Comparison of ENCODE assay signal across 1 cellular context in the genomic region with DNA sequence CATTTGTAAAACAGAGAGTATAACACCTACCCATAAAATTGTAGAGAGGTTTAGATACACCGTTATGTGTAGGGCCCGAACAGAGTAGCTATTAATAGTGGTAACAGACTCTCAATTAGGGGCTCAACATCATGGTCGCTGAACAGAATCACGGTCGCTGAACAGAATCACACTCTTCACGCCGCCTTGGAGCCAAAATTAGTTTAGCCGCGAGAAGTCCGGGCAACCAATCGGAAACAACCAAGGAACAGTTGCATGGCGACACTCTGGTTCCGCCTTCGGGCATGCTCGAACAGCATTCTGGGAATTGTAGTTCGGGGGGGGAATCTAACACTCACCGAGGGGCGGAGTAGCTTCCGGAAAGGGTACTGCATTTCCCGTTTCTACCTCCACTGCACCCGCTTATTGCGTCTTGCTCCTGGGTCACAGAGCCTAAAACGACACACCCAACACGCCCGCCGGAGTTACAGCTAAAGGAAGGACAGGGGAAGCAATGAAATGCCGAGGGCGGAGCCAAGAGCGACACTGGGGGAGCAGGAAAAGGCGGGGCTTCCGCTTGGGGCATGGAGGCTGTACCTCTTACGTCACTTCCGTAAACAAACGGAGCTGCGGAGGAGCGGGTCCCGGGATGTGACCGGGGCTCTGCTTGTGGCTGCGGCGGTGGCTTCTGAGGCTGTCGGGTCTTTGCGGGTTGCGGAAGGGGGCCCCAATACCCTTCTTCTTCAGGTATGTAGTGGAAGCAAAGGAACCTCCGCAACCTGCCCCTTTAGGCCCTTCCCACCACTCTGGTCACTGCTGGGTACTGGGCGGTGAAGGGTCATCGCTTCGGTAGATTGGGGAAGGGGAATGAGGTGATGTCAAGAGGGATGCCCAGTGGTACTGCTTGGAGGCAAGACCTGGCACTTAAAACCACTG.
A peak's percentile ranks its signal among the peaks of the same experiment; 100 is the strongest.
TF ChIP-seq lines count a peak whose summit lies in the region.

A gene (plus strand): TSS at position 593 of the 915 bp plus-strand sequence. CDS start 2,352 bp downstream, outside the sequence.

TF ChIP-seq in K562, 482 proteins besides CTCF, POLR2A, EP300 and RAD21 (continued from another document and continues in another):
- TF ChIP-seq, protein P1, sequence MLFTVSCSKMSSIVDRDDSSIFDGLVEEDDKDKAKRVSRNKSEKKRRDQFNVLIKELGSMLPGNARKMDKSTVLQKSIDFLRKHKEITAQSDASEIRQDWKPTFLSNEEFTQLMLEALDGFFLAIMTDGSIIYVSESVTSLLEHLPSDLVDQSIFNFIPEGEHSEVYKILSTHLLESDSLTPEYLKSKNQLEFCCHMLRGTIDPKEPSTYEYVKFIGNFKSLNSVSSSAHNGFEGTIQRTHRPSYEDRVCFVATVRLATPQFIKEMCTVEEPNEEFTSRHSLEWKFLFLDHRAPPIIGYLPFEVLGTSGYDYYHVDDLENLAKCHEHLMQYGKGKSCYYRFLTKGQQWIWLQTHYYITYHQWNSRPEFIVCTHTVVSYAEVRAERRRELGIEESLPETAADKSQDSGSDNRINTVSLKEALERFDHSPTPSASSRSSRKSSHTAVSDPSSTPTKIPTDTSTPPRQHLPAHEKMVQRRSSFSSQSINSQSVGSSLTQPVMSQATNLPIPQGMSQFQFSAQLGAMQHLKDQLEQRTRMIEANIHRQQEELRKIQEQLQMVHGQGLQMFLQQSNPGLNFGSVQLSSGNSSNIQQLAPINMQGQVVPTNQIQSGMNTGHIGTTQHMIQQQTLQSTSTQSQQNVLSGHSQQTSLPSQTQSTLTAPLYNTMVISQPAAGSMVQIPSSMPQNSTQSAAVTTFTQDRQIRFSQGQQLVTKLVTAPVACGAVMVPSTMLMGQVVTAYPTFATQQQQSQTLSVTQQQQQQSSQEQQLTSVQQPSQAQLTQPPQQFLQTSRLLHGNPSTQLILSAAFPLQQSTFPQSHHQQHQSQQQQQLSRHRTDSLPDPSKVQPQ (CRISPR knock-in tag; IDR thresholded peaks at IDR 0.05; ENCODE audit: borderline replicate concordance), result no peak
- no peak for TF ChIP-seq ZNF384 (IDR thresholded peaks at IDR 0.05; ENCODE audit: low read depth, low read length)
- peak; percentile 69 for TF ChIP-seq C11orf30 (IDR thresholded peaks at IDR 0.05; ENCODE audit: low read depth)
- TF ChIP-seq SMAD4 (CRISPR knock-in tag; conservative IDR thresholded peaks at IDR 0.05), result no peak
- no peak; the same call in 1 of the 2 replicates for TF ChIP-seq POLR2H (tag; IDR thresholded peaks at IDR 0.05; ENCODE audit: low read depth)
- TF ChIP-seq, protein P2, sequence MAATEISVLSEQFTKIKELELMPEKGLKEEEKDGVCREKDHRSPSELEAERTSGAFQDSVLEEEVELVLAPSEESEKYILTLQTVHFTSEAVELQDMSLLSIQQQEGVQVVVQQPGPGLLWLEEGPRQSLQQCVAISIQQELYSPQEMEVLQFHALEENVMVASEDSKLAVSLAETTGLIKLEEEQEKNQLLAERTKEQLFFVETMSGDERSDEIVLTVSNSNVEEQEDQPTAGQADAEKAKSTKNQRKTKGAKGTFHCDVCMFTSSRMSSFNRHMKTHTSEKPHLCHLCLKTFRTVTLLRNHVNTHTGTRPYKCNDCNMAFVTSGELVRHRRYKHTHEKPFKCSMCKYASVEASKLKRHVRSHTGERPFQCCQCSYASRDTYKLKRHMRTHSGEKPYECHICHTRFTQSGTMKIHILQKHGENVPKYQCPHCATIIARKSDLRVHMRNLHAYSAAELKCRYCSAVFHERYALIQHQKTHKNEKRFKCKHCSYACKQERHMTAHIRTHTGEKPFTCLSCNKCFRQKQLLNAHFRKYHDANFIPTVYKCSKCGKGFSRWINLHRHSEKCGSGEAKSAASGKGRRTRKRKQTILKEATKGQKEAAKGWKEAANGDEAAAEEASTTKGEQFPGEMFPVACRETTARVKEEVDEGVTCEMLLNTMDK (IDR thresholded peaks at IDR 0.05; ENCODE audit: borderline replicate concordance, insufficient read depth, low read depth, low read length, poor library complexity, severe bottlenecking), result no peak
- TF ChIP-seq ETV1 (tag; conservative IDR thresholded peaks at IDR 0.05; ENCODE audit: low read depth), result peak; percentile 89
- TF ChIP-seq, protein P3, sequence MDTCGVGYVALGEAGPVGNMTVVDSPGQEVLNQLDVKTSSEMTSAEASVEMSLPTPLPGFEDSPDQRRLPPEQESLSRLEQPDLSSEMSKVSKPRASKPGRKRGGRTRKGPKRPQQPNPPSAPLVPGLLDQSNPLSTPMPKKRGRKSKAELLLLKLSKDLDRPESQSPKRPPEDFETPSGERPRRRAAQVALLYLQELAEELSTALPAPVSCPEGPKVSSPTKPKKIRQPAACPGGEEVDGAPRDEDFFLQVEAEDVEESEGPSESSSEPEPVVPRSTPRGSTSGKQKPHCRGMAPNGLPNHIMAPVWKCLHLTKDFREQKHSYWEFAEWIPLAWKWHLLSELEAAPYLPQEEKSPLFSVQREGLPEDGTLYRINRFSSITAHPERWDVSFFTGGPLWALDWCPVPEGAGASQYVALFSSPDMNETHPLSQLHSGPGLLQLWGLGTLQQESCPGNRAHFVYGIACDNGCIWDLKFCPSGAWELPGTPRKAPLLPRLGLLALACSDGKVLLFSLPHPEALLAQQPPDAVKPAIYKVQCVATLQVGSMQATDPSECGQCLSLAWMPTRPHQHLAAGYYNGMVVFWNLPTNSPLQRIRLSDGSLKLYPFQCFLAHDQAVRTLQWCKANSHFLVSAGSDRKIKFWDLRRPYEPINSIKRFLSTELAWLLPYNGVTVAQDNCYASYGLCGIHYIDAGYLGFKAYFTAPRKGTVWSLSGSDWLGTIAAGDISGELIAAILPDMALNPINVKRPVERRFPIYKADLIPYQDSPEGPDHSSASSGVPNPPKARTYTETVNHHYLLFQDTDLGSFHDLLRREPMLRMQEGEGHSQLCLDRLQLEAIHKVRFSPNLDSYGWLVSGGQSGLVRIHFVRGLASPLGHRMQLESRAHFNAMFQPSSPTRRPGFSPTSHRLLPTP (IDR thresholded peaks at IDR 0.05; ENCODE audit: borderline replicate concordance, extremely low read depth, insufficient read length), result no peak
- peak; percentile 96 for TF ChIP-seq CREM (IDR thresholded peaks at IDR 0.05; ENCODE audit: low read depth)
- peak; percentile 54 for TF ChIP-seq CXXC5 (CRISPR knock-in tag; IDR thresholded peaks at IDR 0.05)
- no peak for TF ChIP-seq SLC30A9 (CRISPR knock-in tag; IDR thresholded peaks at IDR 0.05)
- no peak for TF ChIP-seq JUN (IDR thresholded peaks at IDR 0.05; ENCODE audit: borderline replicate concordance, low read depth, low read length)
- no peak for TF ChIP-seq JUN (CRISPR knock-in tag; IDR thresholded peaks at IDR 0.05; ENCODE audit: borderline replicate concordance)
- no peak for TF ChIP-seq PHB (CRISPR knock-in tag; IDR thresholded peaks at IDR 0.05)
- no peak for TF ChIP-seq HMG20B (CRISPR knock-in tag; IDR thresholded peaks at IDR 0.05)
- TF ChIP-seq ZNF77 (CRISPR knock-in tag; IDR thresholded peaks at IDR 0.05), result no peak
- TF ChIP-seq CREBBP (IDR thresholded peaks at IDR 0.05; ENCODE audit: low read depth, low read length), result no peak
- TF ChIP-seq PHTF2 (CRISPR knock-in tag; IDR thresholded peaks at IDR 0.05), result no peak
- TF ChIP-seq ZKSCAN3 (CRISPR knock-in tag; IDR thresholded peaks at IDR 0.05), result no peak
- TF ChIP-seq SRSF9 (IDR thresholded peaks at IDR 0.05; ENCODE audit: borderline replicate concordance, low read depth, low read length), result no peak
- TF ChIP-seq MCM7 (IDR thresholded peaks at IDR 0.05), result no peak
- TF ChIP-seq, protein P4, sequence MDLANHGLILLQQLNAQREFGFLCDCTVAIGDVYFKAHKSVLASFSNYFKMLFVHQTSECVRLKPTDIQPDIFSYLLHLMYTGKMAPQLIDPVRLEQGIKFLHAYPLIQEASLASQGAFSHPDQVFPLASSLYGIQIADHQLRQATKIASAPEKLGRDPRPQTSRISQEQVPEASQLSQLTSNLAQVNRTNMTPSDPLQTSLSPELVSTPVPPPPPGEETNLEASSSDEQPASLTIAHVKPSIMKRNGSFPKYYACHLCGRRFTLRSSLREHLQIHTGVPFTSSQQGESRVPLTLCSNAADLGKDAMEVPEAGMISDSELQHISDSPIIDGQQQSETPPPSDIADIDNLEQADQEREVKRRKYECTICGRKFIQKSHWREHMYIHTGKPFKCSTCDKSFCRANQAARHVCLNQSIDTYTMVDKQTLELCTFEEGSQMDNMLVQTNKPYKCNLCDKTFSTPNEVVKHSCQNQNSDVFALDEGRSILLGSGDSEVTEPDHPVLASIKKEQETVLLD (IDR thresholded peaks at IDR 0.05), result no peak
- no peak for TF ChIP-seq RBM14 (IDR thresholded peaks at IDR 0.05; ENCODE audit: borderline replicate concordance, insufficient read depth, low read depth, low read length)
- TF ChIP-seq, protein P5, sequence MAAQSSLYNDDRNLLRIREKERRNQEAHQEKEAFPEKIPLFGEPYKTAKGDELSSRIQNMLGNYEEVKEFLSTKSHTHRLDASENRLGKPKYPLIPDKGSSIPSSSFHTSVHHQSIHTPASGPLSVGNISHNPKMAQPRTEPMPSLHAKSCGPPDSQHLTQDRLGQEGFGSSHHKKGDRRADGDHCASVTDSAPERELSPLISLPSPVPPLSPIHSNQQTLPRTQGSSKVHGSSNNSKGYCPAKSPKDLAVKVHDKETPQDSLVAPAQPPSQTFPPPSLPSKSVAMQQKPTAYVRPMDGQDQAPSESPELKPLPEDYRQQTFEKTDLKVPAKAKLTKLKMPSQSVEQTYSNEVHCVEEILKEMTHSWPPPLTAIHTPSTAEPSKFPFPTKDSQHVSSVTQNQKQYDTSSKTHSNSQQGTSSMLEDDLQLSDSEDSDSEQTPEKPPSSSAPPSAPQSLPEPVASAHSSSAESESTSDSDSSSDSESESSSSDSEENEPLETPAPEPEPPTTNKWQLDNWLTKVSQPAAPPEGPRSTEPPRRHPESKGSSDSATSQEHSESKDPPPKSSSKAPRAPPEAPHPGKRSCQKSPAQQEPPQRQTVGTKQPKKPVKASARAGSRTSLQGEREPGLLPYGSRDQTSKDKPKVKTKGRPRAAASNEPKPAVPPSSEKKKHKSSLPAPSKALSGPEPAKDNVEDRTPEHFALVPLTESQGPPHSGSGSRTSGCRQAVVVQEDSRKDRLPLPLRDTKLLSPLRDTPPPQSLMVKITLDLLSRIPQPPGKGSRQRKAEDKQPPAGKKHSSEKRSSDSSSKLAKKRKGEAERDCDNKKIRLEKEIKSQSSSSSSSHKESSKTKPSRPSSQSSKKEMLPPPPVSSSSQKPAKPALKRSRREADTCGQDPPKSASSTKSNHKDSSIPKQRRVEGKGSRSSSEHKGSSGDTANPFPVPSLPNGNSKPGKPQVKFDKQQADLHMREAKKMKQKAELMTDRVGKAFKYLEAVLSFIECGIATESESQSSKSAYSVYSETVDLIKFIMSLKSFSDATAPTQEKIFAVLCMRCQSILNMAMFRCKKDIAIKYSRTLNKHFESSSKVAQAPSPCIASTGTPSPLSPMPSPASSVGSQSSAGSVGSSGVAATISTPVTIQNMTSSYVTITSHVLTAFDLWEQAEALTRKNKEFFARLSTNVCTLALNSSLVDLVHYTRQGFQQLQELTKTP (IDR thresholded peaks at IDR 0.05; ENCODE audit: low read depth in 1 of 2, partially characterized antibody in 2 of 2), result peak in 1 of 2 experiments; percentile 89
- TF ChIP-seq L3MBTL2 (IDR thresholded peaks at IDR 0.05), result peak; percentile 87
- TF ChIP-seq CSDE1 (IDR thresholded peaks at IDR 0.05), result peak in 1 of 2 experiments; percentile 54; a peak in 1 of 4 replicates
- TF ChIP-seq, protein P6, sequence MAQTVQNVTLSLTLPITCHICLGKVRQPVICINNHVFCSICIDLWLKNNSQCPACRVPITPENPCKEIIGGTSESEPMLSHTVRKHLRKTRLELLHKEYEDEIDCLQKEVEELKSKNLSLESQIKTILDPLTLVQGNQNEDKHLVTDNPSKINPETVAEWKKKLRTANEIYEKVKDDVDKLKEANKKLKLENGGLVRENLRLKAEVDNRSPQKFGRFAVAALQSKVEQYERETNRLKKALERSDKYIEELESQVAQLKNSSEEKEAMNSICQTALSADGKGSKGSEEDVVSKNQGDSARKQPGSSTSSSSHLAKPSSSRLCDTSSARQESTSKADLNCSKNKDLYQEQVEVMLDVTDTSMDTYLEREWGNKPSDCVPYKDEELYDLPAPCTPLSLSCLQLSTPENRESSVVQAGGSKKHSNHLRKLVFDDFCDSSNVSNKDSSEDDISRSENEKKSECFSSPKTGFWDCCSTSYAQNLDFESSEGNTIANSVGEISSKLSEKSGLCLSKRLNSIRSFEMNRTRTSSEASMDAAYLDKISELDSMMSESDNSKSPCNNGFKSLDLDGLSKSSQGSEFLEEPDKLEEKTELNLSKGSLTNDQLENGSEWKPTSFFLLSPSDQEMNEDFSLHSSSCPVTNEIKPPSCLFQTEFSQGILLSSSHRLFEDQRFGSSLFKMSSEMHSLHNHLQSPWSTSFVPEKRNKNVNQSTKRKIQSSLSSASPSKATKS (CRISPR knock-in tag; IDR thresholded peaks at IDR 0.05), result no peak
- no peak for TF ChIP-seq TARDBP (IDR thresholded peaks at IDR 0.05)
- no peak for TF ChIP-seq XRCC4 (IDR thresholded peaks at IDR 0.05; ENCODE audit: extremely low read depth, insufficient read depth, insufficient read length)
- no peak; the same call in 1 of the 2 replicates for TF ChIP-seq SOX6 (IDR thresholded peaks at IDR 0.05)
- TF ChIP-seq, protein P7, sequence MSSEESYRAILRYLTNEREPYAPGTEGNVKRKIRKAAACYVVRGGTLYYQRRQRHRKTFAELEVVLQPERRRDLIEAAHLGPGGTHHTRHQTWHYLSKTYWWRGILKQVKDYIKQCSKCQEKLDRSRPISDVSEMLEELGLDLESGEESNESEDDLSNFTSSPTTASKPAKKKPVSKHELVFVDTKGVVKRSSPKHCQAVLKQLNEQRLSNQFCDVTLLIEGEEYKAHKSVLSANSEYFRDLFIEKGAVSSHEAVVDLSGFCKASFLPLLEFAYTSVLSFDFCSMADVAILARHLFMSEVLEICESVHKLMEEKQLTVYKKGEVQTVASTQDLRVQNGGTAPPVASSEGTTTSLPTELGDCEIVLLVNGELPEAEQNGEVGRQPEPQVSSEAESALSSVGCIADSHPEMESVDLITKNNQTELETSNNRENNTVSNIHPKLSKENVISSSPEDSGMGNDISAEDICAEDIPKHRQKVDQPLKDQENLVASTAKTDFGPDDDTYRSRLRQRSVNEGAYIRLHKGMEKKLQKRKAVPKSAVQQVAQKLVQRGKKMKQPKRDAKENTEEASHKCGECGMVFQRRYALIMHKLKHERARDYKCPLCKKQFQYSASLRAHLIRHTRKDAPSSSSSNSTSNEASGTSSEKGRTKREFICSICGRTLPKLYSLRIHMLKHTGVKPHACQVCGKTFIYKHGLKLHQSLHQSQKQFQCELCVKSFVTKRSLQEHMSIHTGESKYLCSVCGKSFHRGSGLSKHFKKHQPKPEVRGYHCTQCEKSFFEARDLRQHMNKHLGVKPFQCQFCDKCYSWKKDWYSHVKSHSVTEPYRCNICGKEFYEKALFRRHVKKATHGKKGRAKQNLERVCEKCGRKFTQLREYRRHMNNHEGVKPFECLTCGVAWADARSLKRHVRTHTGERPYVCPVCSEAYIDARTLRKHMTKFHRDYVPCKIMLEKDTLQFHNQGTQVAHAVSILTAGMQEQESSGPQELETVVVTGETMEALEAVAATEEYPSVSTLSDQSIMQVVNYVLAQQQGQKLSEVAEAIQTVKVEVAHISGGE (CRISPR knock-in tag; IDR thresholded peaks at IDR 0.05), result peak in 2 of 3 experiments; percentile 58 to 90; a peak in 4 of 6 replicates
- no peak for TF ChIP-seq POLR3A (IDR thresholded peaks at IDR 0.05; ENCODE audit: borderline replicate concordance, extremely low read depth, insufficient read depth, insufficient read length)
- TF ChIP-seq KAT2B (IDR thresholded peaks at IDR 0.05; ENCODE audit: low read depth, low read length), result no peak
- no peak for TF ChIP-seq ARID1B (IDR thresholded peaks at IDR 0.05)
